17 cellular contexts compared by ENCODE assay signal in genomic region chr11:75355051-75355450, GRCh38. TPM values are rescaled to one million over a fixed set of nuclear protein-coding genes. Genes with fewer than 3 reads are reported as not detected.
DNase-seq lines count a peak whose midpoint lies in the region; ATAC-seq, FAIRE-seq and TF ChIP-seq lines count a peak whose summit lies in the region.
"Had no signal": no experiment of that assay in that cellular context is flagged by ENCODE, and none has a peak within 500 bp of the region (broad histone marks: within the 10 kb centered on the region; RNA-seq: fewer than 3 reads in every experiment).

No MANE protein-coding gene starts in this region.

- no peak overlapping the region for H4K8ac ChIP-seq in neuronal stem cell (ENCODE audit: low read depth, low read length)

- peaks cover 20% of the 10 kb centered on the region for H3K4me1 Mint-ChIP-seq in endodermal cell
- peaks cover 55% of the 10 kb centered on the region for H3K4me1 Mint-ChIP-seq in endothelial cell (ENCODE audit: unreplicated experiment)

- H2BK15ac ChIP-seq in neuronal stem cell (ENCODE audit: low read length): peak overlapping the region; percentile 49

- H2BK12ac ChIP-seq in neuronal stem cell (ENCODE audit: low read length): no peak overlapping the region

- no peaks in the 10 kb centered on the region for H3F3A ChIP-seq in PC-3 (ENCODE audit: low read length, unreplicated experiment)

- ATAC-seq in PC-3: no peak
- ATAC-seq in stimulated activated naive CD8-positive, alpha-beta T cell treated with anti-CD3 and anti-CD28 coated beads, Interleukin-15, Interleukin-2, amounts not matched to agents 100 U/mL and 50 U/mL, for 24 hours: no peak

- BruUV-seq in PC-3 (replicated peaks; lab: Mats Ljungman, UMichigan): no TSS peak

- no peak overlapping the region for H3K27ac ChIP-seq in PC-3 (ENCODE audit: low read length)
- no peak overlapping the region for H3K27ac ChIP-seq in endodermal cell (ENCODE audit: low read depth, low read length)
- no peak overlapping the region for H3K27ac ChIP-seq in neuronal stem cell (replicated peaks; ENCODE audit: low read length)
- no peak overlapping the region for H3K27ac ChIP-seq in small intestine (ENCODE audit: low read depth in 1 of 2, low read length in 1 of 2)
- H3K27ac ChIP-seq: BLaER1 treated with 17β-estradiol and CSF1 and Interleukin-3, amounts not matched to agents 10 nM and 100 nM; SJSA1 had no signal

- no peak overlapping the region for H3K23ac ChIP-seq in neuronal stem cell (ENCODE audit: low read depth, low read length, poor library complexity)

- CTCF ChIA-PET in PC-3 (lab: Charles Lee): no interaction called here

- intact Hi-C loops in PC-3 (cut with micrococcal nuclease): no loop called here

- H4K91ac ChIP-seq in neuronal stem cell (ENCODE audit: low read depth, low read length, poor library complexity): no peak overlapping the region

- no peak overlapping the region for H2BK120ac ChIP-seq in neuronal stem cell (ENCODE audit: low read depth, low read length)

- H3K4ac ChIP-seq in neuronal stem cell (ENCODE audit: low read length): no peak overlapping the region

- no peaks in the 10 kb centered on the region for H3K27me3 ChIP-seq in PC-3 (ENCODE audit: low read length)
- H3K27me3 ChIP-seq in endodermal cell (ENCODE audit: control insufficient read depth, insufficient read depth, low read length, poor library complexity, severe bottlenecking): no peaks in the 10 kb centered on the region
- H3K27me3 ChIP-seq in neuronal stem cell (ENCODE audit: control insufficient read depth in 3 of 3, insufficient read depth in 3 of 3, low read depth in 1 of 3, low read length in 3 of 3): peaks cover 0 to 16% (median 0%) of the 10 kb centered on the region in 3 experiments
- no peaks in the 10 kb centered on the region for H3K27me3 ChIP-seq in small intestine (ENCODE audit: control insufficient read depth in 2 of 2, insufficient read depth in 2 of 2, low read length in 2 of 2)
- H3K27me3 ChIP-seq: BLaER1 treated with 17β-estradiol and CSF1 and Interleukin-3, amounts not matched to agents 10 nM and 100 nM; SJSA1 had no signal

- H3K14ac ChIP-seq in neuronal stem cell (ENCODE audit: low read length): no peak overlapping the region

- no peak overlapping the region for H3K18ac ChIP-seq in neuronal stem cell (ENCODE audit: low read length)

- FAIRE-seq in small intestine (lab: Jason Lieb, UNC): no peak

- H3K4me3 ChIP-seq in PC-3 (ENCODE audit: low read length): no peak overlapping the region
- H3K4me3 ChIP-seq in endodermal cell (ENCODE audit: low read length): no peak overlapping the region
- H3K4me3 ChIP-seq in neuronal stem cell (ENCODE audit: low read length in 2 of 2): no peak overlapping the region
- no peak overlapping the region for H3K4me3 ChIP-seq in small intestine (ENCODE audit: low read depth in 1 of 2, low read length in 2 of 2)
- H3K4me3 ChIP-seq: BLaER1 treated with 17β-estradiol and CSF1 and Interleukin-3, amounts not matched to agents 10 nM and 100 nM; SJSA1 had no signal

- H3K9me3 Mint-ChIP-seq in endodermal cell (no peaks in the 10 kb centered on the region), endothelial cell (ENCODE audit: unreplicated experiment) (no peaks in the 10 kb centered on the region)
- H3K9me3 Mint-ChIP-seq: H9, IgD-negative memory B cell had no signal

- H3K79me1 ChIP-seq in neuronal stem cell (ENCODE audit: low read depth, low read length): no peaks in the 10 kb centered on the region

- no peak overlapping the region for H3K4me3 Mint-ChIP-seq in endodermal cell
- no peak overlapping the region for H3K4me3 Mint-ChIP-seq in endothelial cell (ENCODE audit: unreplicated experiment)
- H3K4me3 Mint-ChIP-seq: H9, IgD-negative memory B cell had no signal

- no peak overlapping the region for H2AFZ ChIP-seq in PC-3 (ENCODE audit: low read length)
- no peak overlapping the region for H2AFZ ChIP-seq in neuronal stem cell (ENCODE audit: low read length)

- H3K36me3 ChIP-seq in PC-3 (ENCODE audit: low read depth, low read length) (no peaks in the 10 kb centered on the region), endodermal cell (ENCODE audit: control insufficient read depth, insufficient read depth, low read length) (no peaks in the 10 kb centered on the region), neuronal stem cell (replicated peaks in 1 of 2; ENCODE audit: control insufficient read depth in 2 of 2, insufficient read depth in 2 of 2, low read length in 2 of 2) (no peaks in the 10 kb centered on the region), small intestine (ENCODE audit: control insufficient read depth in 2 of 2, insufficient read depth in 2 of 2, low read length in 2 of 2) (no peaks in the 10 kb centered on the region)
- H3K36me3 ChIP-seq: BLaER1 treated with 17β-estradiol and CSF1 and Interleukin-3, amounts not matched to agents 10 nM and 100 nM; SJSA1 had no signal

- DNase-seq in D341Med (ENCODE audit: low spot score) (peak; percentile 9), PC-3 (peak; percentile 24), endodermal cell (peak; percentile 27), neuronal stem cell (ENCODE audit: low spot score) (no peak), endothelial cell (ENCODE audit: low spot score) (no peak), small intestine (no peak)
- DNase-seq in stimulated activated naive CD8-positive, alpha-beta T cell treated with anti-CD3 and anti-CD28 coated beads, Interleukin-15, Interleukin-2, amounts not matched to agents 100 U/mL and 50 U/mL, for 24 hours: no peak
- DNase-seq: DMS79 treated with DMSO at 0.1 percent for 48 hours, H9, NCI-H1105, NCI-H1694, NCI-H2081 treated with DMSO at 0.1 percent for 48 hours, NCI-H510A treated with DMSO at 0.1 percent for 48 hours, NCI-H82 had no signal

- POLR2A ChIA-PET in PC-3 (lab: Charles Lee; ENCODE audit: unreplicated experiment): interaction anchor here (0.6 kb wide), 1 partner anchor 31 kb away, joined by 7 read pairs; no protein-coding TSS in a partner anchor

- H3K9me2 ChIP-seq in PC-3 (replicated peaks; ENCODE audit: low read length): no peaks in the 10 kb centered on the region

- H4K20me1 ChIP-seq in PC-3 (ENCODE audit: low read length): no peaks in the 10 kb centered on the region
- H4K20me1 ChIP-seq: BLaER1 treated with 17β-estradiol and CSF1 and Interleukin-3, amounts not matched to agents 10 nM and 100 nM had no signal

- no peak overlapping the region for H3K9ac ChIP-seq in PC-3 (ENCODE audit: low read length)
- no peak overlapping the region for H3K9ac ChIP-seq in endodermal cell (ENCODE audit: extremely low read depth, low read length, poor library complexity, severe bottlenecking)
- no peak overlapping the region for H3K9ac ChIP-seq in neuronal stem cell (ENCODE audit: low read depth, low read length, poor library complexity)
- H3K9ac ChIP-seq: BLaER1 treated with 17β-estradiol and CSF1 and Interleukin-3, amounts not matched to agents 10 nM and 100 nM had no signal

- peaks cover 2% of the 10 kb centered on the region for H3K36me3 Mint-ChIP-seq in endodermal cell (ENCODE audit: low read depth)
- H3K36me3 Mint-ChIP-seq in endothelial cell (ENCODE audit: low read depth, unreplicated experiment): peaks cover 7% of the 10 kb centered on the region
- H3K36me3 Mint-ChIP-seq: IgD-negative memory B cell had no signal

- H3K4me1 ChIP-seq in PC-3 (ENCODE audit: insufficient read depth, low read length) (peaks cover 18% of the 10 kb centered on the region), endodermal cell (ENCODE audit: control insufficient read depth, insufficient read depth, low read length) (no peaks in the 10 kb centered on the region), neuronal stem cell (ENCODE audit: control insufficient read depth in 2 of 2, insufficient read depth in 1 of 2, low read depth in 1 of 2, low read length in 2 of 2) (peaks cover 19 to 20% of the 10 kb centered on the region in 2 donors), small intestine (ENCODE audit: control insufficient read depth in 2 of 2, insufficient read depth in 1 of 2, low read depth in 1 of 2, low read length in 1 of 2) (peaks cover 0 to 2% of the 10 kb centered on the region in 2 donors)

- H3K4me2 ChIP-seq in PC-3 (ENCODE audit: low read length): no peak overlapping the region
- no peak overlapping the region for H3K4me2 ChIP-seq in neuronal stem cell (ENCODE audit: insufficient read depth, low read length, poor library complexity, severe bottlenecking)

- no peak for TF ChIP-seq CTCF in PC-3 (conservative IDR thresholded peaks at IDR 0.05; ENCODE audit: low read depth, low read length)
- TF ChIP-seq CTCF in endodermal cell (conservative IDR thresholded peaks at IDR 0.05): no peak
- TF ChIP-seq CTCF in endothelial cell (IDR thresholded peaks at IDR 0.05; ENCODE audit: unreplicated experiment): no peak

- no peaks in the 10 kb centered on the region for H3K9me3 ChIP-seq in PC-3 (ENCODE audit: low read length)
- no peaks in the 10 kb centered on the region for H3K9me3 ChIP-seq in endodermal cell (ENCODE audit: control insufficient read depth, low read length)
- H3K9me3 ChIP-seq in neuronal stem cell (replicated peaks in 1 of 2; ENCODE audit: control insufficient read depth in 2 of 2, insufficient read depth in 1 of 2, low read depth in 1 of 2, low read length in 2 of 2): no peaks in the 10 kb centered on the region
- no peaks in the 10 kb centered on the region for H3K9me3 ChIP-seq in small intestine (ENCODE audit: control insufficient read depth, low read depth)
- H3K9me3 ChIP-seq: BLaER1 treated with 17β-estradiol and CSF1 and Interleukin-3, amounts not matched to agents 10 nM and 100 nM; SJSA1 had no signal

- WGBS in endodermal cell (ENCODE audit: insufficient coverage in 1 of 2, insufficient read length in 1 of 2), 2 experiments: 92 to 94% methylated on average over 8 to 10 of the region's 10 CpGs
- WGBS in neuronal stem cell (ENCODE audit: extremely low coverage in 2 of 2, insufficient read length in 2 of 2, insufficient replicate concordance in 1 of 2), 2 donors: no CpG with 5 or more reads among the region's 10 CpGs
- whole genome bisulfite sequencing in small intestine, 3 donors: 82 to 88% (median 87%) methylated on average over 10 of the region's 10 CpGs

- H2AK5ac ChIP-seq in neuronal stem cell (ENCODE audit: low read depth, low read length): no peak overlapping the region

- H3K27me3 Mint-ChIP-seq in endodermal cell (ENCODE audit: insufficient read depth) (no peaks in the 10 kb centered on the region), endothelial cell (ENCODE audit: unreplicated experiment) (peaks cover 10% of the 10 kb centered on the region)

- H2BK5ac ChIP-seq in neuronal stem cell (ENCODE audit: low read length): no peak overlapping the region

- no peaks in the 10 kb centered on the region for H3K79me2 ChIP-seq in PC-3 (ENCODE audit: low read length)

- no peak overlapping the region for H3K27ac Mint-ChIP-seq in endodermal cell
- no peak overlapping the region for H3K27ac Mint-ChIP-seq in endothelial cell (ENCODE audit: unreplicated experiment)
- H3K27ac Mint-ChIP-seq: H9 had no signal

RNA-seq across cellular contexts. Expression of gene ARRB1, which starts 3.6 kb away (rescaled TPM):
- 15.7 and 19.1 TPM in 2 replicates for total RNA-seq in PC-3 (2014; rRNA removed)
- total RNA-seq in endodermal cell: 100 to 1,000 TPM in 1 of 2 donors, 10 to 100 TPM in 1; 41.7 to 128 TPM
- polyA plus RNA-seq in endodermal cell (2013, experiment 1 of 2): 19.7 TPM
- 23.1 TPM for polyA plus RNA-seq in endodermal cell (2013, experiment 2 of 2)
- 6.6 TPM for polyA plus RNA-seq in neuronal stem cell (2013, experiment 1 of 2)
- 6.3 TPM for polyA plus RNA-seq in neuronal stem cell (2013, experiment 2 of 2)
- 197 TPM for total RNA-seq in endothelial cell (ENCODE audit: unreplicated experiment)
- polyA plus RNA-seq in small intestine: 10 to 100 TPM; 20.0 to 41.5 (median 28.2) TPM

RNA-seq across cellular contexts. Expression of gene RPS3, which starts 44.3 kb away (rescaled TPM):
- total RNA-seq in PC-3 (2014; rRNA removed): 1,739 and 2,018 TPM in 2 replicates
- 1,000 to 10,000 TPM; 2,923 to 3,877 TPM for total RNA-seq in endodermal cell
- 3,185 TPM for polyA plus RNA-seq in endodermal cell (2013, experiment 1 of 2)
- 3,073 TPM for polyA plus RNA-seq in endodermal cell (2013, experiment 2 of 2)
- 5,741 TPM for polyA plus RNA-seq in neuronal stem cell (2013, experiment 1 of 2)
- 5,744 TPM for polyA plus RNA-seq in neuronal stem cell (2013, experiment 2 of 2)
- 3,784 TPM for total RNA-seq in endothelial cell (ENCODE audit: unreplicated experiment)
- 1,000 to 10,000 TPM; 1,492 to 4,274 (median 2,891) TPM for polyA plus RNA-seq in small intestine

Comparison
In these comparisons a context has a peak if more than half of its experiments do, and no peak if none do; other contexts are left out.
1. DNase-seq: peak in D341Med (single experiment), PC-3 (single experiment) and endodermal cell (single experiment); none in neuronal stem cell (single experiment), endothelial cell (single experiment), small intestine (single experiment) and stimulated activated naive CD8-positive, alpha-beta T cell treated with anti-CD3 and anti-CD28 coated beads, Interleukin-15, Interleukin-2, amounts not matched to agents 100 U/mL and 50 U/mL, for 24 hours (single experiment).